ENCODE assay signal across 8 cellular contexts in the genomic region with DNA sequence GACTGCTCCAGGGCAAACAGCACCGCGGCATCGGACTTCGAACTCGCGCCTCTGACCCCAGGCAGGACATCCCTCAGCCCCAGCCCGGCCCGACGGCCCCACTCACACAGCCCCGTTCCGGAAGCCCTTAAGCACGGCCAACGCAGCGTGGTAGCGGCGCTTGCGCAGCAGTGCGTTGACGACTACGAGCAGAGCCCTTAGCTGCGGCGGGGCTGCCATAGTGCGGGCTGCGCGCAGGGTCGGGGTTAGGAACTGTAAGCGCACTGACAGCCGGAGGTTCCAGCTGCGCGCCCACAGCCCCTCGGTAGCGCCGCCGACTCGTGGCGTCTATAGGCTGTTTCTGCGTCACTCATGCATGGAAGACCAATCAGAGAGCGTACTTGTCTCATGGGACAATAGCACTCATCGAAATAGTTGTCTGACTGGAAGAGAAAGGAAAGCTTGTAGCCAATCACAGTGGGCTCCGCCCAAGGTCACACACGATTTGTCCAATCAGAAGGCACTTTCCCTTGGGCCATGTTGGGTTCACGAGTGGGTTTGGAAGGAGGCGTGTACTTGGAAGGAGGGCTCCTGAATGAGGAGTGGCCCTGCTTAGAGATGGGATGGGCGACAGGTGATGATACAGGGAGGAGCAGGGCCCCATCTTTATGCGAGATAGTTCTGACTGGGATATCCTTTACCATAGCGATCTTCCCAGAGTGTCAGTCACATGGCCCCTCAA. TPM values are rescaled to one million over a fixed set of nuclear protein-coding genes. Genes with fewer than 3 reads are reported as not detected.
DNase-seq lines count a peak whose midpoint lies in the region; ATAC-seq and TF ChIP-seq lines count a peak whose summit lies in the region.

A gene with protein sequence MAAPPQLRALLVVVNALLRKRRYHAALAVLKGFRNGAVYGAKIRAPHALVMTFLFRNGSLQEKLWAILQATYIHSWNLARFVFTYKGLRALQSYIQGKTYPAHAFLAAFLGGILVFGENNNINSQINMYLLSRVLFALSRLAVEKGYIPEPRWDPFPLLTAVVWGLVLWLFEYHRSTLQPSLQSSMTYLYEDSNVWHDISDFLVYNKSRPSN (minus strand): TSS at position 322 of the 721 bp plus-strand sequence. CDS start 103 bp downstream, at position 219.

- H3K27ac ChIP-seq in AG04450 (ENCODE audit: low read depth, low read length) = peak within 1 kb of the TSS; percentile 65

- POLR2A ChIA-PET in AG04450 (lab: Yijun Ruan, JAX) = interaction anchor here (0.6 to 1.6 kb wide), 5 partner anchors 12 to 57 kb away, joined by 4 to 8 read pairs (median 5); a partner anchor contains a TSS

- H3K9me3 ChIP-seq in AG04450 (ENCODE audit: control insufficient read depth, insufficient read depth, low read length) = peaks cover 3% of the 10 kb centered on the region; the same call in 1 of the 2 replicates

- no peak for TF ChIP-seq CTCF in AG04450 (IDR thresholded peaks at IDR 0.05; ENCODE audit: low read depth, low read length)

- peak; percentile 94 for DNase-seq in AG04450 (ENCODE audit: low read depth, low spot score)
- DNase-seq in NCI-H345 (lab: John Stamatoyannopoulos, UW) = peak; percentile 100
- DNase-seq in cerebellar nuclear complex (lab: John Stamatoyannopoulos, UW) = peak; percentile 71 to 87
- DNase-seq in islet precursor cell = peak; percentile 93
- peak; percentile 78 to 83 (median 79) for DNase-seq in stimulated activated CD4-positive, alpha-beta T cell treated with anti-CD3 and anti-CD28 coated beads, Interleukin-12 subunit alpha, Interleukin-12 subunit beta, amount 100 ng/mL, for 48 hours (ENCODE audit: low read depth in 2 of 3, low spot score in 1 of 3)

- CTCF ChIA-PET in AG04450 (lab: Charles Lee) = interaction anchor here (0.6 to 1.7 kb wide), 3 partner anchors 11 to 33 kb away, joined by 3 to 5 read pairs (median 3); no protein-coding TSS in a partner anchor

- H3K27me3 ChIP-seq in AG04450 (ENCODE audit: control insufficient read depth, insufficient read depth, low read length) = no peaks in the 10 kb centered on the region

- H3K4me3 ChIP-seq in AG04450 (ENCODE audit: low read depth, low read length) = peak within 1 kb of the TSS; percentile 94

- peak; percentile 96 for ATAC-seq in GM18909 (IDR thresholded peaks at IDR 0.05; ENCODE audit: poor library complexity, unreplicated experiment)
- peak; percentile 96 for ATAC-seq in HG03159 (IDR thresholded peaks at IDR 0.05; ENCODE audit: unreplicated experiment)
- ATAC-seq in activated CD4-positive, CD25-positive, alpha-beta regulatory T cell treated with anti-CD3 and anti-CD28 coated beads, Interleukin-2, amount 50 U/mL, for 24 hours = peak; percentile 99

RNA-seq across cellular contexts. Expression of the gene that starts here (rescaled TPM):
- 5.9 and 6.0 TPM in 2 replicates for polyA plus RNA-seq in AG04450 (2011; rRNA removed)
- polyA minus RNA-seq in AG04450 (2011; rRNA and poly(A)+ RNA removed) = 7.2 and 7.6 TPM in 2 replicates

Comparison
In these comparisons a context has a peak if more than half of its experiments do, and no peak if none do; other contexts are left out.
1. Peak in every context shown above with its lines: DNase-seq, ATAC-seq, H3K4me3 ChIP-seq and H3K27ac ChIP-seq.